Comparison of ENCODE assay signal across 21 cellular contexts in genomic region chr13:24216176-24216575, GRCh38. TPM values are rescaled to one million over a fixed set of nuclear protein-coding genes. Genes with fewer than 3 reads are reported as not detected.
DNase-seq lines count a peak whose midpoint lies in the region; ATAC-seq and TF ChIP-seq lines count a peak whose summit lies in the region.
"Had no signal": no experiment of that assay in that cellular context is flagged by ENCODE, and none has a peak within 500 bp of the region (broad histone marks: within the 10 kb centered on the region; RNA-seq: fewer than 3 reads in every experiment).

No MANE protein-coding gene starts in this region.

- peak overlapping the region in 1 of 2 donors; percentile 83 for H3K27ac Mint-ChIP-seq in natural killer cell
- H3K27ac Mint-ChIP-seq: activated naive CD8-positive, alpha-beta T cell had no signal

- H3K27me3 Mint-ChIP-seq in natural killer cell (ENCODE audit: low read depth in 2 of 2): peaks cover 9 to 15% of the 10 kb centered on the region in 2 donors
- H3K27me3 Mint-ChIP-seq: activated naive CD8-positive, alpha-beta T cell had no signal

- peak overlapping the region; percentile 28 for H3K27ac ChIP-seq in right cardiac atrium (ENCODE audit: low read length)
- H3K27ac ChIP-seq in dorsolateral prefrontal cortex: peak overlapping the region; percentile 3 to 93 (median 83)
- peak overlapping the region; percentile 27 to 64 for H3K27ac ChIP-seq in prostate gland
- H3K27ac ChIP-seq: cardiac muscle cell, upper lobe of right lung had no signal

- H3K4me3 Mint-ChIP-seq in natural killer cell: no peak overlapping the region
- H3K4me3 Mint-ChIP-seq: activated naive CD8-positive, alpha-beta T cell had no signal

- in situ Hi-C loops in GM13977 (cut with MboI; ENCODE audit: low pct_unique_long_range_greater_than_20kb, low sequenced_read_pairs, unreplicated experiment): loop anchor here (25.0 kb wide), 2 partner anchors 179 to 304 kb away; no protein-coding TSS in a partner anchor

- H3K4me1 ChIP-seq in right cardiac atrium (ENCODE audit: control insufficient read depth, insufficient read depth, low read length) (peaks cover 15% of the 10 kb centered on the region), prostate gland (replicated peaks) (peaks cover 6% of the 10 kb centered on the region)

- no peaks in the 10 kb centered on the region for H3K36me3 Mint-ChIP-seq in natural killer cell
- H3K36me3 Mint-ChIP-seq: activated naive CD8-positive, alpha-beta T cell had no signal

- no peaks in the 10 kb centered on the region for H3K27me3 ChIP-seq in right cardiac atrium (ENCODE audit: control insufficient read depth, insufficient read depth)
- H3K27me3 ChIP-seq in dorsolateral prefrontal cortex: no peaks in the 10 kb centered on the region
- H3K27me3 ChIP-seq in prostate gland (replicated peaks; ENCODE audit: insufficient read depth): no peaks in the 10 kb centered on the region
- H3K27me3 ChIP-seq: cardiac muscle cell, spleen, upper lobe of right lung had no signal

- H3K4me3 ChIP-seq in right cardiac atrium (ENCODE audit: low read length) (no peak overlapping the region), dorsolateral prefrontal cortex (no peak overlapping the region), prostate gland (no peak overlapping the region)
- H3K4me3 ChIP-seq: cardiac muscle cell, mucosa of descending colon, spleen, upper lobe of right lung had no signal

- intact Hi-C loops in right cardiac atrium (cut with DNase I) (loop anchor here in 3 of 4 donors (5.0 to 10.0 kb wide), 2 partner anchors 161 to 294 kb away; no protein-coding TSS in a partner anchor), left cardiac atrium (cut with DNase I) (loop anchor here in 1 of 2 donors (10.0 kb wide), 1 partner anchor 751 kb away; no protein-coding TSS in a partner anchor), dorsolateral prefrontal cortex (cut with DNase I) (loop anchor here (2.0 to 5.0 kb wide), 3 partner anchors 54 to 164 kb away; partner anchors contain the start of gene SPATA13 (in 2 of the 2)), prostate gland (cut with DNase I) (loop anchor here (5.0 kb wide), 1 partner anchor 164 kb away; no protein-coding TSS in a partner anchor), natural killer cell (cut with micrococcal nuclease) (no loop called here)

- TF ChIP-seq POLR2A in prostate gland (IDR thresholded peaks at IDR 0.05): no peak

- ATAC-seq in right cardiac atrium (no peak), left cardiac atrium (no peak), natural killer cell (no peak), GM21529 (IDR thresholded peaks at IDR 0.05; ENCODE audit: unreplicated experiment) (no peak), HG03175 (IDR thresholded peaks at IDR 0.05; ENCODE audit: unreplicated experiment) (no peak)
- ATAC-seq: HCT116 had no signal

- H3K4me1 Mint-ChIP-seq in natural killer cell: peaks cover 22 to 39% of the 10 kb centered on the region in 2 donors

- TF ChIP-seq CTCF in dorsolateral prefrontal cortex (IDR thresholded peaks at IDR 0.05 in 54 of 56, conservative IDR thresholded peaks at IDR 0.05 in 2 of 56; ENCODE audit: low read depth in 1 of 56, partially characterized antibody in 56 of 56): no peak
- TF ChIP-seq CTCF in prostate gland (IDR thresholded peaks at IDR 0.05): no peak
- TF ChIP-seq CTCF in natural killer cell (IDR thresholded peaks at IDR 0.05): no peak
- no peak for TF ChIP-seq CTCF in GM13977 (IDR thresholded peaks at IDR 0.05; ENCODE audit: extremely low read depth, insufficient read depth, missing control alignments)

- H3K9me3 Mint-ChIP-seq in natural killer cell: no peaks in the 10 kb centered on the region

- DNase-seq in right cardiac atrium (no peak), left cardiac atrium (no peak), dorsolateral prefrontal cortex (no peak), prostate gland (ENCODE audit: low spot score) (no peak), natural killer cell (no peak), GM13977 (ENCODE audit: low spot score) (no peak)
- DNase-seq: activated CD4-positive, alpha-beta T cell treated with anti-CD3 and anti-CD28 coated beads, Interleukin-2, amount 50 U/mL, for 48 hours; activated T-cell treated with anti-CD3 and anti-CD28 coated beads, Interleukin-2, amount 50 U/mL, for 48 hours; effector memory CD4-positive, alpha-beta T cell; Karpas-422; mucosa of descending colon; NCI-H1417; NCI-H2227 treated with DMSO at 0.1 percent for 48 hours; RPMI8226; spleen; upper lobe of right lung had no signal

- WGBS in right cardiac atrium: 86% methylated on average over 4 of the region's 4 CpGs
- WGBS in prostate gland: 75% methylated on average over 4 of the region's 4 CpGs

- H3K9me3 ChIP-seq in right cardiac atrium (ENCODE audit: control insufficient read depth, low read length) (no peaks in the 10 kb centered on the region), prostate gland (no peaks in the 10 kb centered on the region)
- H3K9me3 ChIP-seq: mucosa of descending colon, spleen, upper lobe of right lung had no signal

- H3K36me3 ChIP-seq in prostate gland: no peaks in the 10 kb centered on the region
- H3K36me3 ChIP-seq: cardiac muscle cell, spleen, upper lobe of right lung had no signal

RNA-seq across cellular contexts. Expression of gene SPATA13, which starts 55.7 kb away (rescaled TPM):
- 10 to 100 TPM in 2 of 4 donors, 1 to 10 TPM in 2; 8.8 to 10.6 (median 9.6) TPM for total RNA-seq in right cardiac atrium
- 8.7 TPM for polyA plus RNA-seq in right cardiac atrium
- 10 to 100 TPM in 1 of 2 donors, 1 to 10 TPM in 1; 9.0 to 11.2 TPM for total RNA-seq in left cardiac atrium
- 100 to 1,000 TPM in 2 of 120 experiments, 10 to 100 TPM in 118; 12.1 to 112 (median 36.5) TPM for total RNA-seq in dorsolateral prefrontal cortex
- 100 to 1,000 TPM in 1 of 2 donors, 10 to 100 TPM in 1; 85.2 to 163 TPM for total RNA-seq in prostate gland
- 100 to 1,000 TPM; 108 to 141 (median 141) TPM for total RNA-seq in natural killer cell

Comparison
In these comparisons a context has a peak if more than half of its experiments do, and no peak if none do; other contexts are left out.
1. H3K27ac ChIP-seq: peak in every context shown above with its lines; median percentile 83 in dorsolateral prefrontal cortex; 46 in prostate gland; 28 in right cardiac atrium.